In the genomic region with DNA sequence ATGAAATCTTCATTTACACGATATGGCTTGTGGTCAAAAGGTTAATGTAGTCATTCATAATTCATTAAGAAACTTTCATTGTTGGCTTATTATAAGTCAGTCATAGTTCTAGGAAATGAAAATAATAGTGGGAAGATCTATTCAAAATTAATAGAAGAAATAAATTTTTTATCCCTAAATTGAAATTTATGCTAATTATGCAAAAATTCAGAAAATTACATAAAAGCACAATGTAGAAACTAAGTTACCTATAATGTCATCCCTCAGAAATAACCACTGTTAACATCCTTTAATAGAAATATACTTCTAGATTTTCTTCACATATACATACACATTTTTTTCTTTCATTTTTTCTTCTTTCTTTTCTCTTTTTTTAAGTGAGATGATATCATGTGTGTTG, we compare ENCODE assay signal across 19 cellular contexts. TPM values are rescaled to one million over a fixed set of nuclear protein-coding genes. Genes with fewer than 3 reads are reported as not detected.
DNase-seq lines count a peak whose midpoint lies in the region; ATAC-seq and TF ChIP-seq lines count a peak whose summit lies in the region.
"Had no signal": no experiment of that assay in that cellular context is flagged by ENCODE, and none has a peak within 500 bp of the region (broad histone marks: within the 10 kb centered on the region; RNA-seq: fewer than 3 reads in every experiment).

No MANE protein-coding gene starts in this region.

- H3K79me2 ChIP-seq in smooth muscle cell (ENCODE audit: low read depth) = no peaks in the 10 kb centered on the region

- CTCF ChIA-PET in activated CD4-positive, alpha-beta T cell treated with anti-CD3 and anti-CD28 coated beads, Interleukin-2, amount 10 ng/mL, durations not matched to agents 7 days and 5 days (lab: Charles Lee) = interaction anchor here (0.6 to 0.7 kb wide), 2 partner anchors 26 to 205 kb away, joined by 3 read pairs; no protein-coding TSS in a partner anchor

- no peaks in the 10 kb centered on the region for H3K27me3 Mint-ChIP-seq in activated CD4-positive, alpha-beta T cell treated with anti-CD3 and anti-CD28 coated beads, Interleukin-2, amount 10 ng/mL, durations not matched to agents 7 days and 5 days
- H3K27me3 Mint-ChIP-seq in activated naive CD8-positive, alpha-beta T cell = no peaks in the 10 kb centered on the region
- H3K27me3 Mint-ChIP-seq in activated naive CD8-positive, alpha-beta T cell treated with anti-CD3 and anti-CD28 coated beads, Interleukin-2, amount 50 U/mL, for 24 hours = no peaks in the 10 kb centered on the region
- H3K27me3 Mint-ChIP-seq in activated T-helper 1 cell treated with anti-CD3 and anti-CD28 coated beads, Interleukin-12 subunit alpha, Interleukin-12 subunit beta, Interleukin-2, Interleukin-4 antibody, amounts not matched to agents 30 ng/mL and 10 ng/mL and 1 ng/mL, durations not matched to agents 14 hours and 24 hours and 36 hours (ENCODE audit: insufficient read depth) = no peaks in the 10 kb centered on the region
- no peaks in the 10 kb centered on the region for H3K27me3 Mint-ChIP-seq in mesothelial cell of epicardium (ENCODE audit: low read depth)
- H3K27me3 Mint-ChIP-seq: IgD-negative memory B cell had no signal

- no peak overlapping the region for H2AFZ ChIP-seq in smooth muscle cell (ENCODE audit: low read depth)

- intact Hi-C loops in activated T-helper 1 cell treated with anti-CD3 and anti-CD28 coated beads, Interleukin-12 subunit alpha, Interleukin-12 subunit beta, Interleukin-2, Interleukin-4 antibody, amounts not matched to agents 30 ng/mL and 10 ng/mL and 1 ng/mL, durations not matched to agents 14 hours and 24 hours and 36 hours (cut with micrococcal nuclease) = no loop called here

- no peak for TF ChIP-seq CTCF in smooth muscle cell (IDR thresholded peaks at IDR 0.05; ENCODE audit: borderline replicate concordance, insufficient read depth, poor library complexity, severe bottlenecking)
- no peak for TF ChIP-seq CTCF in mesothelial cell of epicardium (IDR thresholded peaks at IDR 0.05; ENCODE audit: unreplicated experiment)

- 64% methylated on average over 1 of the region's 1 CpG for WGBS in smooth muscle cell (ENCODE audit: low lambda C conversion rate)

- peaks cover 44% of the 10 kb centered on the region for H3K4me1 Mint-ChIP-seq in activated CD4-positive, alpha-beta T cell treated with anti-CD3 and anti-CD28 coated beads, Interleukin-2, amount 10 ng/mL, durations not matched to agents 7 days and 5 days
- H3K4me1 Mint-ChIP-seq in activated naive CD8-positive, alpha-beta T cell (ENCODE audit: low read depth) = peaks cover 13% of the 10 kb centered on the region
- H3K4me1 Mint-ChIP-seq in activated naive CD8-positive, alpha-beta T cell treated with anti-CD3 and anti-CD28 coated beads, Interleukin-2, amount 50 U/mL, for 24 hours = peaks cover 23% of the 10 kb centered on the region
- peaks cover 27% of the 10 kb centered on the region for H3K4me1 Mint-ChIP-seq in activated T-helper 1 cell treated with anti-CD3 and anti-CD28 coated beads, Interleukin-12 subunit alpha, Interleukin-12 subunit beta, Interleukin-2, Interleukin-4 antibody, amounts not matched to agents 30 ng/mL and 10 ng/mL and 1 ng/mL, durations not matched to agents 14 hours and 24 hours and 36 hours (ENCODE audit: low read depth)
- H3K4me1 Mint-ChIP-seq in mesothelial cell of epicardium = no peaks in the 10 kb centered on the region

- H3K4me3 Mint-ChIP-seq in activated CD4-positive, alpha-beta T cell treated with anti-CD3 and anti-CD28 coated beads, Interleukin-2, amount 10 ng/mL, durations not matched to agents 7 days and 5 days = no peak overlapping the region
- H3K4me3 Mint-ChIP-seq in activated naive CD8-positive, alpha-beta T cell = peak overlapping the region; percentile 46
- no peak overlapping the region for H3K4me3 Mint-ChIP-seq in activated naive CD8-positive, alpha-beta T cell treated with anti-CD3 and anti-CD28 coated beads, Interleukin-2, amount 50 U/mL, for 24 hours
- peak overlapping the region; percentile 30 for H3K4me3 Mint-ChIP-seq in activated T-helper 1 cell treated with anti-CD3 and anti-CD28 coated beads, Interleukin-12 subunit alpha, Interleukin-12 subunit beta, Interleukin-2, Interleukin-4 antibody, amounts not matched to agents 30 ng/mL and 10 ng/mL and 1 ng/mL, durations not matched to agents 14 hours and 24 hours and 36 hours
- no peak overlapping the region for H3K4me3 Mint-ChIP-seq in mesothelial cell of epicardium

- no peak for ATAC-seq in activated naive CD8-positive, alpha-beta T cell treated with anti-CD3 and anti-CD28 coated beads, Interleukin-2, amount 50 U/mL, for 24 hours

- H3K9ac ChIP-seq in smooth muscle cell (ENCODE audit: low read depth) = no peak overlapping the region

- peak overlapping the region; percentile 20 for H3K4me2 ChIP-seq in smooth muscle cell

- H3K9me3 ChIP-seq in smooth muscle cell (replicated peaks; ENCODE audit: low read depth) = no peaks in the 10 kb centered on the region
- H3K9me3 ChIP-seq: BE2C had no signal

- H3K9me3 Mint-ChIP-seq in activated CD4-positive, alpha-beta T cell treated with anti-CD3 and anti-CD28 coated beads, Interleukin-2, amount 10 ng/mL, durations not matched to agents 7 days and 5 days = peaks cover 4% of the 10 kb centered on the region
- H3K9me3 Mint-ChIP-seq in activated naive CD8-positive, alpha-beta T cell (ENCODE audit: low read depth) = no peaks in the 10 kb centered on the region
- peaks cover 5% of the 10 kb centered on the region for H3K9me3 Mint-ChIP-seq in activated naive CD8-positive, alpha-beta T cell treated with anti-CD3 and anti-CD28 coated beads, Interleukin-2, amount 50 U/mL, for 24 hours
- H3K9me3 Mint-ChIP-seq in activated T-helper 1 cell treated with anti-CD3 and anti-CD28 coated beads, Interleukin-12 subunit alpha, Interleukin-12 subunit beta, Interleukin-2, Interleukin-4 antibody, amounts not matched to agents 30 ng/mL and 10 ng/mL and 1 ng/mL, durations not matched to agents 14 hours and 24 hours and 36 hours = peaks cover 5% of the 10 kb centered on the region
- H3K9me3 Mint-ChIP-seq in mesothelial cell of epicardium = no peaks in the 10 kb centered on the region

- DNase-seq in activated CD4-positive, alpha-beta T cell treated with anti-CD3 and anti-CD28 coated beads, Interleukin-2, amount 10 ng/mL, durations not matched to agents 7 days and 5 days = no peak
- DNase-seq in activated CD4-positive, alpha-beta T cell treated with anti-CD3 and anti-CD28 coated beads for 4 hours = no peak
- no peak for DNase-seq in activated naive CD8-positive, alpha-beta T cell treated with anti-CD3 and anti-CD28 coated beads, Interleukin-2, amount 50 U/mL, for 24 hours
- DNase-seq in activated T-helper 1 cell treated with anti-CD3 and anti-CD28 coated beads, Interleukin-12 subunit alpha, Interleukin-12 subunit beta, Interleukin-2, Interleukin-4 antibody, amounts not matched to agents 30 ng/mL and 10 ng/mL and 1 ng/mL, durations not matched to agents 14 hours and 24 hours and 36 hours (ENCODE audit: low spot score) = no peak
- DNase-seq in smooth muscle cell (lab: John Stamatoyannopoulos, UW; ENCODE audit: unreplicated experiment) (no peak), MV-4-11 (lab: John Stamatoyannopoulos, UW) (no peak), mesothelial cell of epicardium (ENCODE audit: low spot score in 2 of 2, unreplicated experiment in 2 of 2) (no peak)
- DNase-seq: BE2C; EL; Karpas-422; NCI-H1694; NCI-H2081; NCI-H2171; NCI-H345; NCI-H524; NCI-H774; NK-92 treated with Interleukin-12 subunit alpha and Interleukin-12 subunit beta, amount 100 ng/mL, for 24 hours had no signal

- H3K4me1 ChIP-seq in smooth muscle cell (ENCODE audit: low read depth) = no peaks in the 10 kb centered on the region
- H3K4me1 ChIP-seq: BE2C had no signal

- no peaks in the 10 kb centered on the region for H4K20me1 ChIP-seq in smooth muscle cell (ENCODE audit: low read depth)

- H3K27me3 ChIP-seq in smooth muscle cell (ENCODE audit: low read depth) = no peaks in the 10 kb centered on the region
- H3K27me3 ChIP-seq: BE2C had no signal

- peaks cover 6% of the 10 kb centered on the region for H3K36me3 Mint-ChIP-seq in activated CD4-positive, alpha-beta T cell treated with anti-CD3 and anti-CD28 coated beads, Interleukin-2, amount 10 ng/mL, durations not matched to agents 7 days and 5 days (ENCODE audit: low read depth)
- peaks cover 2% of the 10 kb centered on the region for H3K36me3 Mint-ChIP-seq in activated naive CD8-positive, alpha-beta T cell
- H3K36me3 Mint-ChIP-seq in activated naive CD8-positive, alpha-beta T cell treated with anti-CD3 and anti-CD28 coated beads, Interleukin-2, amount 50 U/mL, for 24 hours (ENCODE audit: low read depth) = peaks cover under 1% of the 10 kb centered on the region
- H3K36me3 Mint-ChIP-seq in activated T-helper 1 cell treated with anti-CD3 and anti-CD28 coated beads, Interleukin-12 subunit alpha, Interleukin-12 subunit beta, Interleukin-2, Interleukin-4 antibody, amounts not matched to agents 30 ng/mL and 10 ng/mL and 1 ng/mL, durations not matched to agents 14 hours and 24 hours and 36 hours (ENCODE audit: low read depth) = peaks cover 5% of the 10 kb centered on the region
- H3K36me3 Mint-ChIP-seq in mesothelial cell of epicardium = no peaks in the 10 kb centered on the region
- H3K36me3 Mint-ChIP-seq: IgD-negative memory B cell had no signal

- H3K4me3 ChIP-seq in smooth muscle cell = no peak overlapping the region

- POLR2A ChIA-PET in activated CD4-positive, alpha-beta T cell treated with anti-CD3 and anti-CD28 coated beads, Interleukin-2, amount 10 ng/mL, durations not matched to agents 7 days and 5 days (lab: Charles Lee) = no interaction called here

- H3K27ac ChIP-seq in smooth muscle cell (ENCODE audit: low read depth) = no peak overlapping the region

- H3K36me3 ChIP-seq in smooth muscle cell (ENCODE audit: low read depth) = no peaks in the 10 kb centered on the region
- H3K36me3 ChIP-seq: BE2C had no signal

- peak overlapping the region; percentile 4 for H3K27ac Mint-ChIP-seq in activated CD4-positive, alpha-beta T cell treated with anti-CD3 and anti-CD28 coated beads, Interleukin-2, amount 10 ng/mL, durations not matched to agents 7 days and 5 days
- no peak overlapping the region for H3K27ac Mint-ChIP-seq in activated naive CD8-positive, alpha-beta T cell
- no peak overlapping the region for H3K27ac Mint-ChIP-seq in activated naive CD8-positive, alpha-beta T cell treated with anti-CD3 and anti-CD28 coated beads, Interleukin-2, amount 50 U/mL, for 24 hours
- peak overlapping the region; percentile 78 for H3K27ac Mint-ChIP-seq in activated T-helper 1 cell treated with anti-CD3 and anti-CD28 coated beads, Interleukin-12 subunit alpha, Interleukin-12 subunit beta, Interleukin-2, Interleukin-4 antibody, amounts not matched to agents 30 ng/mL and 10 ng/mL and 1 ng/mL, durations not matched to agents 14 hours and 24 hours and 36 hours
- no peak overlapping the region for H3K27ac Mint-ChIP-seq in mesothelial cell of epicardium

- no peaks in the 10 kb centered on the region for H3F3A ChIP-seq in smooth muscle cell (ENCODE audit: low read depth)

RNA-seq across cellular contexts. Expression of a gene that starts 15.9 kb away (rescaled TPM):
- 10 to 100 TPM; 53.4 to 55.4 TPM for total RNA-seq in activated CD4-positive, alpha-beta T cell treated with anti-CD3 and anti-CD28 coated beads, Interleukin-2, amount 10 ng/mL, durations not matched to agents 7 days and 5 days
- 30.8 and 32.0 TPM in 2 replicates for total RNA-seq in activated T-helper 1 cell treated with anti-CD3 and anti-CD28 coated beads, Interleukin-12 subunit alpha, Interleukin-12 subunit beta, Interleukin-2, Interleukin-4 antibody, amounts not matched to agents 30 ng/mL and 10 ng/mL and 1 ng/mL, durations not matched to agents 14 hours and 24 hours and 36 hours
- 12.0 and 15.6 TPM in 2 replicates for total RNA-seq in smooth muscle cell
- polyA plus RNA-seq in smooth muscle cell = 4.9 and 5.8 TPM in 2 replicates
- total RNA-seq in mesothelial cell of epicardium = 5.3 to 6.7 TPM (median 6.6 TPM) in 3 replicates

Comparison
In these comparisons a context has a peak if more than half of its experiments do, and no peak if none do; other contexts are left out.
1. H3K4me3 Mint-ChIP-seq: peak in activated naive CD8-positive, alpha-beta T cell (single experiment) and activated T-helper 1 cell treated with anti-CD3 and anti-CD28 coated beads, Interleukin-12 subunit alpha, Interleukin-12 subunit beta, Interleukin-2, Interleukin-4 antibody, amounts not matched to agents 30 ng/mL and 10 ng/mL and 1 ng/mL, durations not matched to agents 14 hours and 24 hours and 36 hours (single experiment); none in activated CD4-positive, alpha-beta T cell treated with anti-CD3 and anti-CD28 coated beads, Interleukin-2, amount 10 ng/mL, durations not matched to agents 7 days and 5 days (single experiment), activated naive CD8-positive, alpha-beta T cell treated with anti-CD3 and anti-CD28 coated beads, Interleukin-2, amount 50 U/mL, for 24 hours (single experiment) and mesothelial cell of epicardium (single experiment).
2. H3K27ac Mint-ChIP-seq: peak in activated CD4-positive, alpha-beta T cell treated with anti-CD3 and anti-CD28 coated beads, Interleukin-2, amount 10 ng/mL, durations not matched to agents 7 days and 5 days (single experiment) and activated T-helper 1 cell treated with anti-CD3 and anti-CD28 coated beads, Interleukin-12 subunit alpha, Interleukin-12 subunit beta, Interleukin-2, Interleukin-4 antibody, amounts not matched to agents 30 ng/mL and 10 ng/mL and 1 ng/mL, durations not matched to agents 14 hours and 24 hours and 36 hours (single experiment); none in activated naive CD8-positive, alpha-beta T cell (single experiment), activated naive CD8-positive, alpha-beta T cell treated with anti-CD3 and anti-CD28 coated beads, Interleukin-2, amount 50 U/mL, for 24 hours (single experiment) and mesothelial cell of epicardium (single experiment).